Comparison of ENCODE assay signal across 7 cellular contexts in the genomic region with DNA sequence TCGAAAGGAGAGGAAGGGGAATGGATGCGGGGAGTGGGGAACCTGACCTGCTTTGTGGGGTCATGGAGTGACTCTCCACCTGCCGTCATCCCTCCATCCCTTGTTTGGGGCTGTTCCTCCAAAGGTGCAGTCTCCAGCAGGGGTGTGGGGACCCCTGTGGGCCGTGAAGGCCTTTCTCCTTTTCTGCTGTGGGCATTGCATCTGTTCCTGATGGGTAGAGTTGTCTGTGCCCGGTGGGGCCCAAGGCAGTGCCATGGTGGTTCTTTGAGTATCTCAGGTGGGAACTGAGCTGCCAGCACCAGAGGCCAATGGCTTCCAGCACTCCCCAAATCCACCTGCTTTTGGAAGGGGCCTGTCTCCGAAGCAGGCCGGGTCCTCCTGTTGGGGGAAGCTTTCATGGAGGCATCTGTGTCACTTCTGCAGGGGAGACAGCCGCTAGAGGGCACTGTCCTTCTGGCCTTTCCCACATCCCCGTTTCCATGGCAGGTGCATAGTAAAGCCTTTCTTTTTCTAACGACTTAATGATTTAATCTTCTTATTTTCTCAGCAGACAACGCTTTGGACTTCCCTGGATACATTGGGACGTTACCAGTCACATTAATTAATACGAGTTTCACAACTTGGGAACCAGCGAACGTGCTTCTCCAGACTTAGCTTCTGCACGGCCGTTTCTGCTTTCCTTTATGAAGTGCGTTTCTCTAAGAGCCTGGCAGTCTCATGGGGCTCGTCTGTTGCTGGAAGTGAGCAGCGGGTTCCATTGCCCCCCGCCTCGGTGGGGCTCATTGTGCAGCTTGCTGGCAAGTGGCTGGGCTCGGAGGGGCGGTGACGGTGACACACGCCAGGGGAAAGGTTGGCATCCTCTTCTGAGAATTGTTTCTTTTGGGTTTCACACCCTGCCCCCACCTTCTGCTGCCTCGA. TPM values are rescaled to one million over a fixed set of nuclear protein-coding genes. Genes with fewer than 3 reads are reported as not detected.
DNase-seq lines count a peak whose midpoint lies in the region; ATAC-seq, FAIRE-seq and TF ChIP-seq lines count a peak whose summit lies in the region.

No MANE protein-coding gene starts in this region.

- H3K9ac ChIP-seq in mammary epithelial cell (ENCODE audit: insufficient read depth, low read length): no peak overlapping the region

- no peaks in the 10 kb centered on the region for H3K27me3 ChIP-seq in mammary epithelial cell (ENCODE audit: insufficient read depth, low read length)

- BruUV-seq in mammary epithelial cell (replicated peaks; lab: Mats Ljungman, UMichigan): no TSS peak

- TF ChIP-seq CTCF in WI38 (IDR thresholded peaks at IDR 0.05; ENCODE audit: low read depth, low read length) (peak; percentile 77), mammary epithelial cell (conservative IDR thresholded peaks at IDR 0.05 in 1 of 2, IDR thresholded peaks at IDR 0.05 in 1 of 2; ENCODE audit: extremely low read depth in 1 of 2, insufficient read depth in 1 of 2, low read depth in 1 of 2, low read length in 2 of 2) (peak; percentile 75 to 95)

- CTCF ChIA-PET in mammary epithelial cell (lab: Charles Lee; ENCODE audit: low non-redundant PET): interaction anchor here (0.9 kb wide), 1 partner anchor 543 kb away, joined by 4 read pairs; no protein-coding TSS in a partner anchor

- ATAC-seq in GM18502 (IDR thresholded peaks at IDR 0.05; ENCODE audit: poor library complexity, unreplicated experiment): no peak

- no peaks in the 10 kb centered on the region for H3K9me3 ChIP-seq in mammary epithelial cell (replicated peaks; ENCODE audit: insufficient read depth, low read length)

- TF ChIP-seq POLR2A in GM12891 (IDR thresholded peaks at IDR 0.05; ENCODE audit: low read depth, low read length): no peak

- in situ Hi-C loops in mammary epithelial cell (cut with MboI; ENCODE audit: low sequenced_read_pairs in 2 of 2): loop anchor here (10.0 kb wide), 1 partner anchor 86 kb away; no protein-coding TSS in a partner anchor

- H3K27ac ChIP-seq in mammary epithelial cell (ENCODE audit: insufficient read depth, low read depth, low read length): no peak overlapping the region

- dilution Hi-C loops in mammary epithelial cell (cut with HindIII; ENCODE audit: low sequenced_read_pairs): loop anchor here (5.0 to 10.0 kb wide), 5 partner anchors 59 to 524 kb away; partner anchors contain the start of gene PARVB

- intact Hi-C loops in mammary epithelial cell (cut with micrococcal nuclease): loop anchor here (1.0 to 2.0 kb wide), 4 partner anchors 88 to 545 kb away; no protein-coding TSS in a partner anchor

- no peak overlapping the region for H3K4me2 ChIP-seq in mammary epithelial cell (ENCODE audit: insufficient read depth, low read depth, low read length)

- no peaks in the 10 kb centered on the region for H3K4me1 ChIP-seq in mammary epithelial cell (ENCODE audit: insufficient read depth, low read length)

- H3K79me2 ChIP-seq in mammary epithelial cell (ENCODE audit: insufficient read depth, low read length): no peaks in the 10 kb centered on the region

- H3K4me3 ChIP-seq in WI38 (ENCODE audit: low read depth, low read length): no peak overlapping the region
- H3K4me3 ChIP-seq in mammary epithelial cell (replicated peaks in 1 of 3; ENCODE audit: insufficient read depth in 1 of 3, low read depth in 2 of 3, low read length in 3 of 3): no peak overlapping the region

- FAIRE-seq in GM12891 (lab: Jason Lieb, UNC): peak; percentile 60

- WGBS in mammary epithelial cell (ENCODE audit: low coverage, missing lambda C conversion rate): 22% methylated on average over 25 of the region's 27 CpGs

- H2AFZ ChIP-seq in mammary epithelial cell (ENCODE audit: low read depth, low read length): no peak overlapping the region

- no peaks in the 10 kb centered on the region for H3K36me3 ChIP-seq in mammary epithelial cell (ENCODE audit: insufficient read depth, low read length)

- DNase-seq in GM12891 (ENCODE audit: insufficient read length, low spot score) (peak; percentile 87), NCI-H2029 treated with DMSO at 0.1 percent for 48 hours (lab: John Stamatoyannopoulos, UW) (peak; percentile 52), mammary epithelial cell (peak; percentile 26), iris pigment epithelial cell (ENCODE audit: low read depth) (peak; percentile 64)
- DNase-seq in stimulated activated CD4-positive, alpha-beta T cell treated with anti-CD3 and anti-CD28 coated beads, Interleukin-15, amount 100 ng/mL, for 1 hour (ENCODE audit: low read depth in 1 of 2, low spot score in 1 of 2): peak; percentile 43 to 54

- no peaks in the 10 kb centered on the region for H4K20me1 ChIP-seq in mammary epithelial cell (ENCODE audit: insufficient read depth, low read length)

TF ChIP-seq in GM12891, 5 proteins besides CTCF, POLR2A, EP300 and RAD21:
- TF ChIP-seq POLR2AphosphoS5 (IDR thresholded peaks at IDR 0.05; ENCODE audit: low read depth, low read length) (no peak), SPI1 (IDR thresholded peaks at IDR 0.05; ENCODE audit: low read depth, low read length) (peak; percentile 27; the same call in 1 of the 2 replicates)

RNA-seq across cellular contexts. Expression of gene PARVB, which starts 57.1 kb away (rescaled TPM):
- polyA plus RNA-seq in GM12891 (2012; ENCODE audit: low read depth, missing spikeins): 190 TPM
- total RNA-seq in mammary epithelial cell: 10 to 100 TPM; 16.2 to 26.3 TPM
- polyA plus RNA-seq in mammary epithelial cell: 34.3 TPM
- 57.6 TPM for polyA minus RNA-seq in mammary epithelial cell

Comparison
In these comparisons a context has a peak if more than half of its experiments do, and no peak if none do; other contexts are left out.
1. DNase-seq: peak in every context shown above with its lines; median percentile 87 in GM12891; 64 in iris pigment epithelial cell; 52 in NCI-H2029 treated with DMSO at 0.1 percent for 48 hours; 48 in stimulated activated CD4-positive, alpha-beta T cell treated with anti-CD3 and anti-CD28 coated beads, Interleukin-15, amount 100 ng/mL, for 1 hour; 26 in mammary epithelial cell.